ENCODE assay signal across 8 cellular contexts in genomic region chr12:2294651-2295475, GRCh38.
DNase-seq lines count a peak whose midpoint lies in the region; ATAC-seq and TF ChIP-seq lines count a peak whose summit lies in the region.

No MANE protein-coding gene starts in this region.

- H3K4me2 ChIP-seq in BLaER1, result peak overlapping the region; percentile 89

- H3K9me3 ChIP-seq in BLaER1 (no peaks in the 10 kb centered on the region), spleen (no peaks in the 10 kb centered on the region)

- TF ChIP-seq POLR2A in NB4 (IDR thresholded peaks at IDR 0.05; ENCODE audit: extremely low read depth, insufficient read length), result peak; percentile 28
- no peak for TF ChIP-seq POLR2A in spleen (IDR thresholded peaks at IDR 0.05)

- no peaks in the 10 kb centered on the region for H3K27me3 ChIP-seq in BLaER1
- H3K27me3 ChIP-seq in spleen (replicated peaks in 1 of 7), result peaks cover 0 to 8% (median 0%) of the 10 kb centered on the region in 7 donors

- peak; percentile 100 for DNase-seq in NB4 (ENCODE audit: low read depth)
- DNase-seq in fibroblast of gingiva (ENCODE audit: low read depth), result peak; percentile 81
- DNase-seq in omental fat pad (ENCODE audit: low spot score), result peak; percentile 63
- no peak for DNase-seq in spleen
- DNase-seq in NCI-H1105 (lab: John Stamatoyannopoulos, UW), result no peak
- DNase-seq in NCI-H2196 (lab: John Stamatoyannopoulos, UW; ENCODE audit: unreplicated experiment), result no peak
- DNase-seq in DMS53 treated with DMSO at 0.1 percent for 48 hours (lab: John Stamatoyannopoulos, UW; ENCODE audit: unreplicated experiment), result no peak

- no peaks in the 10 kb centered on the region for H3K36me3 ChIP-seq in BLaER1
- no peaks in the 10 kb centered on the region for H3K36me3 ChIP-seq in spleen

- H3K4me1 ChIP-seq in BLaER1, result peaks cover 69% of the 10 kb centered on the region
- H3K4me1 ChIP-seq in spleen, result peaks cover 3 to 65% (median 29%) of the 10 kb centered on the region in 6 donors

- H3K4me3 ChIP-seq in BLaER1, result no peak overlapping the region
- peak overlapping the region; percentile 44 for H3K4me3 ChIP-seq in NB4 (ENCODE audit: low read depth, low read length)
- no peak overlapping the region for H3K4me3 ChIP-seq in spleen

- peak; percentile 62 for ATAC-seq in omental fat pad (ENCODE audit: low FRiP score)

- no peak overlapping the region; the same call in 1 of the 2 replicates for H3K9ac ChIP-seq in BLaER1

- WGBS in spleen, 5 donors, result 18 to 51% (median 40%) methylated on average over 18 to 20 of the region's 20 CpGs

- H4K20me1 ChIP-seq in BLaER1, result no peaks in the 10 kb centered on the region

- H3K27ac ChIP-seq in BLaER1 (peak overlapping the region; percentile 63), spleen (peak overlapping the region in 4 of 8 donors; percentile 52 to 84 (median 64))

- TF ChIP-seq CTCF in NB4 (IDR thresholded peaks at IDR 0.05; ENCODE audit: low read depth, low read length), result no peak
- no peak for TF ChIP-seq CTCF in omental fat pad (IDR thresholded peaks at IDR 0.05)
- TF ChIP-seq CTCF in spleen (IDR thresholded peaks at IDR 0.05 in 8 of 11, conservative IDR thresholded peaks at IDR 0.05 in 3 of 11), result no peak

- intact Hi-C loops in spleen (cut with DNase I; ENCODE audit: low total_unique reads), result no loop called here

Comparison
In these comparisons a context has a peak if more than half of its experiments do, and no peak if none do; other contexts are left out.
1. DNase-seq: peak in NB4 (single experiment), fibroblast of gingiva (single experiment) and omental fat pad (single experiment); none in spleen (single experiment), NCI-H1105 (single experiment), NCI-H2196 (single experiment) and DMS53 treated with DMSO at 0.1 percent for 48 hours (single experiment).